ENCODE assay signal across 29 cellular contexts in the genomic region with DNA sequence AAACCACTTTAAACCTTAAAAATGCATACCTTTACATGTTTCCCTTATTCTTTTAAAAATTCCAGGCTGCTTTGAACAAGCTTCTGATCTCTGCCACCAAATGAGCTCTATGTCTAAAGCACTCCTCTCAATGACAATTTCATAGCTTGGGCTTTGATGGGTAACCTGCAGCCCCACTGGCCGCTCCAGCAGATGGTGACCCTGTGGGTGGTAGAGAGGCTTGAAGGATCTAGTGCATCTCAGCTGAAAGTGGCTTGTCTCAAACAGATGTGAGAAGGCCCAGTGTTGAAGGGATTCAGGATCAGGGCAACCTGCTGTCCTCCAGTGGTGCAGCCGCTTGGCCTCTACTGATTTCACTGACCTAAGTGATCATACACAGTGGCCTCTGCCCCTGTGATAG.
"Had no signal": no experiment of that assay in that cellular context is flagged by ENCODE, and none has a peak within 500 bp of the region (broad histone marks: within the 10 kb centered on the region; RNA-seq: fewer than 3 reads in every experiment).

No MANE protein-coding gene starts in this region.

- H3K36me3 ChIP-seq: Peyer's patch, SJCRH30 had no signal

- FAIRE-seq: bronchial epithelial cell had no signal

- H3K4me3 Mint-ChIP-seq: activated CD8-positive, alpha-beta memory T cell treated with anti-CD3 and anti-CD28 coated beads, Interleukin-2, amount 10 ng/mL, durations not matched to agents 7 days and 5 days; activated CD8-positive, alpha-beta T cell treated with anti-CD3 and anti-CD28 coated beads, Interleukin-2, amount 10 ng/mL, durations not matched to agents 7 days and 5 days; activated naive CD4-positive, alpha-beta T cell treated with anti-CD3 and anti-CD28 coated beads, Interleukin-2, amount 10 ng/mL, durations not matched to agents 7 days and 5 days; activated naive CD8-positive, alpha-beta T cell treated with anti-CD3 and anti-CD28 coated beads, Interleukin-2, amount 10 ng/mL, durations not matched to agents 7 days and 5 days; activated T-cell treated with anti-CD3 and anti-CD28 coated beads, Interleukin-2, amount 50 U/mL, for 4 hours; T-helper 1 cell treated with Interleukin-12 subunit alpha and Interleukin-12 subunit beta and Interleukin-4 antibody, amounts not matched to agents 30 μg/mL and 1 μg/mL, for 36 hours; WTC11 had no signal

- H3K4me1 ChIP-seq: body of pancreas, Peyer's patch had no signal

- H3K4me1 Mint-ChIP-seq: activated CD8-positive, alpha-beta memory T cell treated with anti-CD3 and anti-CD28 coated beads, Interleukin-2, amount 10 ng/mL, durations not matched to agents 7 days and 5 days; activated naive CD4-positive, alpha-beta T cell treated with anti-CD3 and anti-CD28 coated beads, Interleukin-2, amount 10 ng/mL, durations not matched to agents 7 days and 5 days; activated naive CD8-positive, alpha-beta T cell treated with anti-CD3 and anti-CD28 coated beads, Interleukin-2, amount 10 ng/mL, durations not matched to agents 7 days and 5 days; WTC11 had no signal

- H3K9me3 ChIP-seq: body of pancreas, Peyer's patch, SJCRH30, SK-N-SH had no signal

- H3K27me3 ChIP-seq: body of pancreas, Peyer's patch, SJCRH30 had no signal

- H3K9me3 Mint-ChIP-seq: activated naive CD4-positive, alpha-beta T cell treated with anti-CD3 and anti-CD28 coated beads, Interleukin-2, amount 10 ng/mL, durations not matched to agents 7 days and 5 days; activated naive CD8-positive, alpha-beta T cell treated with anti-CD3 and anti-CD28 coated beads, Interleukin-2, amount 10 ng/mL, durations not matched to agents 7 days and 5 days; activated T-cell treated with anti-CD3 and anti-CD28 coated beads, Interleukin-2, amount 50 U/mL, for 4 hours; T-helper 1 cell treated with Interleukin-12 subunit alpha and Interleukin-12 subunit beta and Interleukin-4 antibody, amounts not matched to agents 30 μg/mL and 1 μg/mL, for 36 hours; WTC11 had no signal

- H3K9ac ChIP-seq: SK-N-SH had no signal

- DNase-seq: activated CD4-positive, alpha-beta T cell treated with anti-CD3 and anti-CD28 coated beads for 48 hours; activated CD4-positive, alpha-beta T cell treated with anti-CD3 and anti-CD28 coated beads, Interleukin-2, amount 50 U/mL, for 4 hours; activated CD4-positive, CD25-positive, alpha-beta regulatory T cell treated with anti-CD3 and anti-CD28 coated beads, Interleukin-2, amount 50 U/mL, for 72 hours; activated CD8-positive, alpha-beta memory T cell treated with anti-CD3 and anti-CD28 coated beads, Interleukin-2, amount 10 ng/mL, durations not matched to agents 7 days and 5 days; activated CD8-positive, alpha-beta T cell treated with anti-CD3 and anti-CD28 coated beads, Interleukin-2, amount 10 ng/mL, durations not matched to agents 7 days and 5 days; activated gamma-delta T cell; activated naive CD4-positive, alpha-beta T cell treated with anti-CD3 and anti-CD28 coated beads, Interleukin-2, amount 10 ng/mL, durations not matched to agents 7 days and 5 days; activated naive CD8-positive, alpha-beta T cell treated with anti-CD3 and anti-CD28 coated beads, Interleukin-2, amount 10 ng/mL, durations not matched to agents 7 days and 5 days; activated T-cell treated with anti-CD3 and anti-CD28 coated beads, Interleukin-2, amount 50 U/mL, for 4 hours; aorta; body of pancreas; central memory CD4-positive, alpha-beta T cell; Kasumi-1; NCI-H1105 treated with DMSO at 0.1 percent for 48 hours; NCI-H1436 treated with DMSO at 0.1 percent for 48 hours; NCI-H187; NCI-H2081; NCI-H446; NCI-H526; NK-92 treated with Interleukin-12 subunit alpha and Interleukin-12 subunit beta, amount 100 ng/mL, for 24 hours; OCI-M1; Peyer's patch; Right ventricle myocardium superior; SJCRH30; SK-N-SH had no signal

- H3K36me3 Mint-ChIP-seq: activated CD8-positive, alpha-beta memory T cell treated with anti-CD3 and anti-CD28 coated beads, Interleukin-2, amount 10 ng/mL, durations not matched to agents 7 days and 5 days; activated naive CD8-positive, alpha-beta T cell treated with anti-CD3 and anti-CD28 coated beads, Interleukin-2, amount 10 ng/mL, durations not matched to agents 7 days and 5 days; WTC11 had no signal

- H3K4me2 ChIP-seq: SK-N-SH had no signal

- H3K27ac ChIP-seq: body of pancreas, Peyer's patch, RWPE1, SJCRH30 had no signal

- H3K27me3 Mint-ChIP-seq: activated naive CD8-positive, alpha-beta T cell treated with anti-CD3 and anti-CD28 coated beads, Interleukin-2, amount 10 ng/mL, durations not matched to agents 7 days and 5 days had no signal

- H3K4me3 ChIP-seq: body of pancreas, Peyer's patch, SJCRH30 had no signal

- H3K27ac Mint-ChIP-seq: activated CD8-positive, alpha-beta memory T cell treated with anti-CD3 and anti-CD28 coated beads, Interleukin-2, amount 10 ng/mL, durations not matched to agents 7 days and 5 days; activated CD8-positive, alpha-beta T cell treated with anti-CD3 and anti-CD28 coated beads, Interleukin-2, amount 10 ng/mL, durations not matched to agents 7 days and 5 days; activated naive CD4-positive, alpha-beta T cell treated with anti-CD3 and anti-CD28 coated beads, Interleukin-2, amount 10 ng/mL, durations not matched to agents 7 days and 5 days; activated naive CD8-positive, alpha-beta T cell treated with anti-CD3 and anti-CD28 coated beads, Interleukin-2, amount 10 ng/mL, durations not matched to agents 7 days and 5 days; T-helper 1 cell treated with Interleukin-12 subunit alpha and Interleukin-12 subunit beta and Interleukin-4 antibody, amounts not matched to agents 30 μg/mL and 1 μg/mL, for 36 hours; WTC11 had no signal
